ENCODE assay signal across 8 cellular contexts in genomic region chr1:40451238-40451585, GRCh38. TPM values are rescaled to one million over a fixed set of nuclear protein-coding genes. Genes with fewer than 3 reads are reported as not detected.
DNase-seq lines count a peak whose midpoint lies in the region; ATAC-seq and TF ChIP-seq lines count a peak whose summit lies in the region.

No MANE protein-coding gene starts in this region.

- DNase-seq in activated T-cell treated with anti-CD3 and anti-CD28 coated beads, Interleukin-2, amount 50 U/mL, for 24 hours: no peak
- DNase-seq in activated T-cell treated with anti-CD3 and anti-CD28 coated beads, Interleukin-2, amount 50 U/mL, for 1 hour: no peak
- DNase-seq in fibroblast of lung (ENCODE audit: low read depth in 2 of 2) (no peak), NCI-H526 treated with DMSO at 0.1 percent for 48 hours (lab: John Stamatoyannopoulos, UW) (no peak)
- no peak for DNase-seq in stimulated activated naive B cell treated with anti-CD40 and anti-IgM and Interleukin-4, amounts not matched to agents 10 μg/mL and 1 μg/mL and 100 μg/mL, for 72 hours
- DNase-seq in stimulated activated CD4-positive, alpha-beta T cell treated with anti-CD3 and anti-CD28 coated beads, Interleukin-2, amount 100 ng/mL, for 24 hours: no peak

- H3F3A ChIP-seq in SU-DHL-6 (ENCODE audit: insufficient read depth): no peaks in the 10 kb centered on the region; the same call in 1 of the 2 replicates

- ATAC-seq in stimulated activated naive B cell treated with anti-CD40 and anti-IgM and Interleukin-4, amounts not matched to agents 10 μg/mL and 1 μg/mL and 100 μg/mL, for 72 hours (replicated peaks): peak; percentile 7 to 20
- ATAC-seq in HG02884 (IDR thresholded peaks at IDR 0.05; ENCODE audit: unreplicated experiment): no peak

- no peaks in the 10 kb centered on the region for H3K9me2 ChIP-seq in SU-DHL-6 (replicated peaks; ENCODE audit: insufficient read depth, low read length)

- H4K20me1 ChIP-seq in SU-DHL-6 (ENCODE audit: low read depth, low read length) (no peaks in the 10 kb centered on the region), fibroblast of lung (ENCODE audit: control insufficient read depth, extremely low read depth, insufficient read depth, low read length) (no peaks in the 10 kb centered on the region)

- peak overlapping the region; percentile 96 for H3K27ac Mint-ChIP-seq in activated T-cell treated with anti-CD3 and anti-CD28 coated beads, Interleukin-2, amount 50 U/mL, for 24 hours
- peak overlapping the region; percentile 97 for H3K27ac Mint-ChIP-seq in stimulated activated naive B cell treated with anti-CD40 and anti-IgM and Interleukin-4, amounts not matched to agents 10 μg/mL and 1 μg/mL and 100 μg/mL, for 72 hours

- peaks cover 13% of the 10 kb centered on the region; the same call in 1 of the 2 replicates for H3K9me3 ChIP-seq in SU-DHL-6 (ENCODE audit: insufficient read depth, low read length)
- no peaks in the 10 kb centered on the region for H3K9me3 ChIP-seq in fibroblast of lung (ENCODE audit: control insufficient read depth, insufficient read depth, low read depth, low read length)

- TF ChIP-seq CTCF in SU-DHL-6 (IDR thresholded peaks at IDR 0.05; ENCODE audit: insufficient read depth, low read length, poor library complexity, severe bottlenecking) (no peak), fibroblast of lung (conservative IDR thresholded peaks at IDR 0.05 in 1 of 2, IDR thresholded peaks at IDR 0.05 in 1 of 2; ENCODE audit: low read depth in 1 of 2, low read length in 2 of 2) (no peak)

- peaks cover 44% of the 10 kb centered on the region for H3K9me3 Mint-ChIP-seq in activated T-cell treated with anti-CD3 and anti-CD28 coated beads, Interleukin-2, amount 50 U/mL, for 24 hours
- peaks cover 16 to 17% of the 10 kb centered on the region in 2 donors for H3K9me3 Mint-ChIP-seq in stimulated activated naive B cell treated with anti-CD40 and anti-IgM and Interleukin-4, amounts not matched to agents 10 μg/mL and 1 μg/mL and 100 μg/mL, for 72 hours

- H3K79me2 ChIP-seq in SU-DHL-6 (ENCODE audit: insufficient read depth, low read length): peaks cover 14% of the 10 kb centered on the region; the same call in 1 of the 2 replicates
- H3K79me2 ChIP-seq in fibroblast of lung (ENCODE audit: control insufficient read depth, insufficient read depth, low read length): no peaks in the 10 kb centered on the region

- H3K4me3 Mint-ChIP-seq in activated T-cell treated with anti-CD3 and anti-CD28 coated beads, Interleukin-2, amount 50 U/mL, for 24 hours: peak overlapping the region; percentile 87
- H3K4me3 Mint-ChIP-seq in stimulated activated naive B cell treated with anti-CD40 and anti-IgM and Interleukin-4, amounts not matched to agents 10 μg/mL and 1 μg/mL and 100 μg/mL, for 72 hours: peak overlapping the region; percentile 88 to 94

- H3K36me3 ChIP-seq in SU-DHL-6 (ENCODE audit: low read length) (peaks cover 21% of the 10 kb centered on the region), fibroblast of lung (ENCODE audit: control insufficient read depth, insufficient read depth, low read length) (no peaks in the 10 kb centered on the region)

- no peaks in the 10 kb centered on the region for H3K27me3 Mint-ChIP-seq in activated T-cell treated with anti-CD3 and anti-CD28 coated beads, Interleukin-2, amount 50 U/mL, for 24 hours
- no peaks in the 10 kb centered on the region for H3K27me3 Mint-ChIP-seq in stimulated activated naive B cell treated with anti-CD40 and anti-IgM and Interleukin-4, amounts not matched to agents 10 μg/mL and 1 μg/mL and 100 μg/mL, for 72 hours

- H3K27me3 ChIP-seq in SU-DHL-6 (ENCODE audit: low read length) (no peaks in the 10 kb centered on the region), fibroblast of lung (ENCODE audit: control insufficient read depth, insufficient read depth, low read length) (no peaks in the 10 kb centered on the region)

- H3K27ac ChIP-seq in SU-DHL-6 (ENCODE audit: low read depth, low read length) (peak overlapping the region; percentile 79), fibroblast of lung (ENCODE audit: insufficient read depth, low read length) (peak overlapping the region; percentile 57)

- H3K36me3 Mint-ChIP-seq in activated T-cell treated with anti-CD3 and anti-CD28 coated beads, Interleukin-2, amount 50 U/mL, for 24 hours (ENCODE audit: low read depth): peaks cover 78% of the 10 kb centered on the region
- H3K36me3 Mint-ChIP-seq in stimulated activated naive B cell treated with anti-CD40 and anti-IgM and Interleukin-4, amounts not matched to agents 10 μg/mL and 1 μg/mL and 100 μg/mL, for 72 hours: peaks cover 45 to 69% of the 10 kb centered on the region in 2 donors

- peaks cover 37% of the 10 kb centered on the region for H3K4me1 Mint-ChIP-seq in activated T-cell treated with anti-CD3 and anti-CD28 coated beads, Interleukin-2, amount 50 U/mL, for 24 hours (ENCODE audit: low read depth)
- peaks cover 21 to 30% of the 10 kb centered on the region in 2 donors for H3K4me1 Mint-ChIP-seq in stimulated activated naive B cell treated with anti-CD40 and anti-IgM and Interleukin-4, amounts not matched to agents 10 μg/mL and 1 μg/mL and 100 μg/mL, for 72 hours

- H3K9ac ChIP-seq in SU-DHL-6 (ENCODE audit: low read length) (peak overlapping the region; percentile 74), fibroblast of lung (ENCODE audit: insufficient read depth, low read length) (no peak overlapping the region)

- peak overlapping the region; percentile 97 for H2AFZ ChIP-seq in SU-DHL-6 (ENCODE audit: low read depth, low read length, severe bottlenecking)
- peak overlapping the region; percentile 76 for H2AFZ ChIP-seq in fibroblast of lung (ENCODE audit: low read length)

- H3K4me2 ChIP-seq in SU-DHL-6 (ENCODE audit: low read depth, low read length, poor library complexity, severe bottlenecking) (peak overlapping the region; percentile 81), fibroblast of lung (ENCODE audit: extremely low read depth, insufficient read depth, low read length) (peak overlapping the region; percentile 72)

- H3K4me3 ChIP-seq in SU-DHL-6 (ENCODE audit: insufficient read depth, low read length, poor library complexity, severe bottlenecking): peak overlapping the region; percentile 68
- peak overlapping the region; percentile 52 to 90 (median 79) for H3K4me3 ChIP-seq in fibroblast of lung (replicated peaks in 1 of 4; ENCODE audit: control extremely low read depth in 1 of 4, insufficient read depth in 1 of 4, low read depth in 3 of 4, low read length in 4 of 4)

- H3K4me1 ChIP-seq in fibroblast of lung (ENCODE audit: control insufficient read depth, extremely low read depth, insufficient read depth, low read length): no peaks in the 10 kb centered on the region

RNA-seq across cellular contexts. Expression of gene ZFP69B, which starts 0.9 kb away (rescaled TPM):
- total RNA-seq in fibroblast of lung: 1.3 and 2.5 TPM in 2 replicates
- polyA plus RNA-seq in fibroblast of lung: 2.7 and 3.5 TPM in 2 replicates
- polyA plus RNA-seq in fibroblast of lung (2012): 1.5 and 1.7 TPM in 2 replicates
- polyA minus RNA-seq in fibroblast of lung (ENCODE audit: low replicate concordance): 1.0 TPM in 1 of 2 replicates, not detected in the other

RNA-seq across cellular contexts. Expression of gene ZFP69, which starts 25.9 kb away (rescaled TPM):
- 4.3 and 4.4 TPM in 2 replicates for total RNA-seq in fibroblast of lung
- 2.6 TPM in 2 replicates for polyA plus RNA-seq in fibroblast of lung
- polyA plus RNA-seq in fibroblast of lung (2012): 2.0 and 2.2 TPM in 2 replicates
- 0.59 TPM in 1 of 2 replicates, not detected in the other for polyA minus RNA-seq in fibroblast of lung (ENCODE audit: low replicate concordance)

RNA-seq across cellular contexts. Expression of gene EXO5, which starts 57.4 kb away (rescaled TPM):
- 7.7 and 11.1 TPM in 2 replicates for total RNA-seq in fibroblast of lung
- 9.0 and 13.4 TPM in 2 replicates for polyA plus RNA-seq in fibroblast of lung
- polyA plus RNA-seq in fibroblast of lung (2012): 6.0 and 8.8 TPM in 2 replicates
- polyA minus RNA-seq in fibroblast of lung (ENCODE audit: low replicate concordance): 1.1 and 1.6 TPM in 2 replicates
